ENCODE assay signal across 1 cellular context in the genomic region with DNA sequence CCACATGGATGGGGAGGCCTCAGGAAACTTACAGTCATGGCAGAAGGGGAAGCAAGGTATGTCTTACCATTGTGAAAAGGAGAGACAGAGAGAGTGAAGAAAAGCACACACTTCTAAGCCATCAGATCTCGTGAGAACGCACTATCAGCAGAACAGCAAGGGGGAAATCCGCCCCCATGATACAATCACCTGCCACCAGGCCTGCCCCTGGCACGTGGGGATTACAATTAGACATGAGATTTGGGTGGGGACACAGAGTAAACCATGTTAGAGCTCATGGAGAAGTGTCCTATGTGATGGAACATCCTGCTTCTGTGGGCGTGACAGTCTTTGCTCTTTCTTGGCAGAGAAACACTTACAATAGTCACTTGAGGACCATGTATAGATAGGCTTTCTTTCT.
TF ChIP-seq lines count a peak whose summit lies in the region.

No MANE protein-coding gene starts in this region.

TF ChIP-seq in HepG2, 621 proteins besides CTCF, POLR2A, EP300 and RAD21:
- TF ChIP-seq, protein P1, sequence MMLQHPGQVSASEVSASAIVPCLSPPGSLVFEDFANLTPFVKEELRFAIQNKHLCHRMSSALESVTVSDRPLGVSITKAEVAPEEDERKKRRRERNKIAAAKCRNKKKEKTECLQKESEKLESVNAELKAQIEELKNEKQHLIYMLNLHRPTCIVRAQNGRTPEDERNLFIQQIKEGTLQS (CRISPR knock-in tag; IDR thresholded peaks at IDR 0.05) = no peak
- TF ChIP-seq KMT2B (CRISPR knock-in tag; IDR thresholded peaks at IDR 0.05) (no peak), ZNF232 (CRISPR knock-in tag; IDR thresholded peaks at IDR 0.05; ENCODE audit: borderline replicate concordance) (no peak), ASH2L (IDR thresholded peaks at IDR 0.05; ENCODE audit: insufficient read length, low read depth, low read length) (no peak), ZNF672 (CRISPR knock-in tag; IDR thresholded peaks at IDR 0.05) (no peak), NFYB (CRISPR knock-in tag; IDR thresholded peaks at IDR 0.05) (no peak), WIZ (CRISPR knock-in tag; IDR thresholded peaks at IDR 0.05) (no peak), ZNF432 (CRISPR knock-in tag; IDR thresholded peaks at IDR 0.05; ENCODE audit: borderline replicate concordance) (no peak), ZNF224 (CRISPR knock-in tag; IDR thresholded peaks at IDR 0.05) (no peak), CAMTA2 (CRISPR knock-in tag; IDR thresholded peaks at IDR 0.05; ENCODE audit: borderline replicate concordance) (no peak), SALL1 (CRISPR knock-in tag; IDR thresholded peaks at IDR 0.05) (no peak), ATRX (CRISPR knock-in tag; IDR thresholded peaks at IDR 0.05; ENCODE audit: borderline replicate concordance) (no peak)
- TF ChIP-seq, protein P2, sequence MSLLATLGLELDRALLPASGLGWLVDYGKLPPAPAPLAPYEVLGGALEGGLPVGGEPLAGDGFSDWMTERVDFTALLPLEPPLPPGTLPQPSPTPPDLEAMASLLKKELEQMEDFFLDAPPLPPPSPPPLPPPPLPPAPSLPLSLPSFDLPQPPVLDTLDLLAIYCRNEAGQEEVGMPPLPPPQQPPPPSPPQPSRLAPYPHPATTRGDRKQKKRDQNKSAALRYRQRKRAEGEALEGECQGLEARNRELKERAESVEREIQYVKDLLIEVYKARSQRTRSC (CRISPR knock-in tag; IDR thresholded peaks at IDR 0.05; ENCODE audit: low read depth) = no peak
- TF ChIP-seq, protein P3, sequence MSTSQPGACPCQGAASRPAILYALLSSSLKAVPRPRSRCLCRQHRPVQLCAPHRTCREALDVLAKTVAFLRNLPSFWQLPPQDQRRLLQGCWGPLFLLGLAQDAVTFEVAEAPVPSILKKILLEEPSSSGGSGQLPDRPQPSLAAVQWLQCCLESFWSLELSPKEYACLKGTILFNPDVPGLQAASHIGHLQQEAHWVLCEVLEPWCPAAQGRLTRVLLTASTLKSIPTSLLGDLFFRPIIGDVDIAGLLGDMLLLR (CRISPR knock-in tag; IDR thresholded peaks at IDR 0.05) = no peak
TF ChIP-seq in HepG2: peak in this region for 0.
